Comparison of ENCODE assay signal across 2 cellular contexts in the genomic region with DNA sequence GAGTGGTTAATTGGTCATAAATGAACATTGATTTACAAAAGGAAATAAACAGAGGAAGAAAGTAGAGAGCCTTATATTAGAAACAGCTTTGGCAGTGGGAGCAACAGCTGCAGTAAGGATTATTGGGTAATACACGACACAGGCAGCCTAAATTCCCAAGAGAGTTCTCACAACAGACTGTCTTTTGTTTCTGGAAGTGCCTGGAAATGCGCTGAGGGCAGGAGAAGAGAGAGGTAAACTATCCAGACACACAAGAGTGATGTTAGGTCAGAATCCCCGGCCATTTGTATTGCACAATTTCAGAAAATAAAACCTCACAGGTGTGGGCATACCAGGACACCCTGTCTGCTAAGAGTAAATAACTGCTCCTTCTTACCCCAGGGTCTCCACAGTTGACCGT.
TF ChIP-seq lines count a peak whose summit lies in the region.

No MANE protein-coding gene starts in this region.

TF ChIP-seq in GM23338, 12 proteins besides CTCF, POLR2A, EP300 and RAD21 (continued from another document and continues in another):
- TF ChIP-seq, protein P1, sequence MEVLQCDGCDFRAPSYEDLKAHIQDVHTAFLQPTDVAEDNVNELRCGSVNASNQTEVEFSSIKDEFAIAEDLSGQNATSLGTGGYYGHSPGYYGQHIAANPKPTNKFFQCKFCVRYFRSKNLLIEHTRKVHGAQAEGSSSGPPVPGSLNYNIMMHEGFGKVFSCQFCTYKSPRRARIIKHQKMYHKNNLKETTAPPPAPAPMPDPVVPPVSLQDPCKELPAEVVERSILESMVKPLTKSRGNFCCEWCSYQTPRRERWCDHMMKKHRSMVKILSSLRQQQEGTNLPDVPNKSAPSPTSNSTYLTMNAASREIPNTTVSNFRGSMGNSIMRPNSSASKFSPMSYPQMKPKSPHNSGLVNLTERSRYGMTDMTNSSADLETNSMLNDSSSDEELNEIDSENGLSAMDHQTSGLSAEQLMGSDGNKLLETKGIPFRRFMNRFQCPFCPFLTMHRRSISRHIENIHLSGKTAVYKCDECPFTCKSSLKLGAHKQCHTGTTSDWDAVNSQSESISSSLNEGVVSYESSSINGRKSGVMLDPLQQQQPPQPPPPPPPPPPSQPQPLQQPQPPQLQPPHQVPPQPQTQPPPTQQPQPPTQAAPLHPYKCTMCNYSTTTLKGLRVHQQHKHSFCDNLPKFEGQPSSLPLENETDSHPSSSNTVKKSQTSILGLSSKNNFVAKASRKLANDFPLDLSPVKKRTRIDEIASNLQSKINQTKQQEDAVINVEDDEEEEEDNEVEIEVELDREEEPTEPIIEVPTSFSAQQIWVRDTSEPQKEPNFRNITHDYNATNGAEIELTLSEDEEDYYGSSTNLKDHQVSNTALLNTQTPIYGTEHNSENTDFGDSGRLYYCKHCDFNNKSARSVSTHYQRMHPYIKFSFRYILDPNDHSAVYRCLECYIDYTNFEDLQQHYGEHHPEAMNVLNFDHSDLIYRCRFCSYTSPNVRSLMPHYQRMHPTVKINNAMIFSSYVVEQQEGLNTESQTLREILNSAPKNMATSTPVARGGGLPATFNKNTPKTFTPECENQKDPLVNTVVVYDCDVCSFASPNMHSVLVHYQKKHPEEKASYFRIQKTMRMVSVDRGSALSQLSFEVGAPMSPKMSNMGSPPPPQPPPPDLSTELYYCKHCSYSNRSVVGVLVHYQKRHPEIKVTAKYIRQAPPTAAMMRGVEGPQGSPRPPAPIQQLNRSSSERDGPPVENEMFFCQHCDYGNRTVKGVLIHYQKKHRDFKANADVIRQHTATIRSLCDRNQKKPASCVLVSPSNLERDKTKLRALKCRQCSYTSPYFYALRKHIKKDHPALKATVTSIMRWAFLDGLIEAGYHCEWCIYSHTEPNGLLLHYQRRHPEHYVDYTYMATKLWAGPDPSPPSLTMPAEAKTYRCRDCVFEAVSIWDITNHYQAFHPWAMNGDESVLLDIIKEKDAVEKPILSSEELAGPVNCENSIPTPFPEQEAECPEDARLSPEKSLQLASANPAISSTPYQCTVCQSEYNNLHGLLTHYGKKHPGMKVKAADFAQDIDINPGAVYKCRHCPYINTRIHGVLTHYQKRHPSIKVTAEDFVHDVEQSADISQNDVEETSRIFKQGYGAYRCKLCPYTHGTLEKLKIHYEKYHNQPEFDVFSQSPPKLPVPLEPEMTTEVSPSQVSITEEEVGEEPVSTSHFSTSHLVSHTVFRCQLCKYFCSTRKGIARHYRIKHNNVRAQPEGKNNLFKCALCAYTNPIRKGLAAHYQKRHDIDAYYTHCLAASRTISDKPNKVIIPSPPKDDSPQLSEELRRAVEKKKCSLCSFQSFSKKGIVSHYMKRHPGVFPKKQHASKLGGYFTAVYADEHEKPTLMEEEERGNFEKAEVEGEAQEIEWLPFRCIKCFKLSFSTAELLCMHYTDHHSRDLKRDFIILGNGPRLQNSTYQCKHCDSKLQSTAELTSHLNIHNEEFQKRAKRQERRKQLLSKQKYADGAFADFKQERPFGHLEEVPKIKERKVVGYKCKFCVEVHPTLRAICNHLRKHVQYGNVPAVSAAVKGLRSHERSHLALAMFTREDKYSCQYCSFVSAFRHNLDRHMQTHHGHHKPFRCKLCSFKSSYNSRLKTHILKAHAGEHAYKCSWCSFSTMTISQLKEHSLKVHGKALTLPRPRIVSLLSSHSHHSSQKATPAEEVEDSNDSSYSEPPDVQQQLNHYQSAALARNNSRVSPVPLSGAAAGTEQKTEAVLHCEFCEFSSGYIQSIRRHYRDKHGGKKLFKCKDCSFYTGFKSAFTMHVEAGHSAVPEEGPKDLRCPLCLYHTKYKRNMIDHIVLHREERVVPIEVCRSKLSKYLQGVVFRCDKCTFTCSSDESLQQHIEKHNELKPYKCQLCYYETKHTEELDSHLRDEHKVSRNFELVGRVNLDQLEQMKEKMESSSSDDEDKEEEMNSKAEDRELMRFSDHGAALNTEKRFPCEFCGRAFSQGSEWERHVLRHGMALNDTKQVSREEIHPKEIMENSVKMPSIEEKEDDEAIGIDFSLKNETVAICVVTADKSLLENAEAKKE (CRISPR knock-in tag; IDR thresholded peaks at IDR 0.05) = no peak
- TF ChIP-seq, protein P2, sequence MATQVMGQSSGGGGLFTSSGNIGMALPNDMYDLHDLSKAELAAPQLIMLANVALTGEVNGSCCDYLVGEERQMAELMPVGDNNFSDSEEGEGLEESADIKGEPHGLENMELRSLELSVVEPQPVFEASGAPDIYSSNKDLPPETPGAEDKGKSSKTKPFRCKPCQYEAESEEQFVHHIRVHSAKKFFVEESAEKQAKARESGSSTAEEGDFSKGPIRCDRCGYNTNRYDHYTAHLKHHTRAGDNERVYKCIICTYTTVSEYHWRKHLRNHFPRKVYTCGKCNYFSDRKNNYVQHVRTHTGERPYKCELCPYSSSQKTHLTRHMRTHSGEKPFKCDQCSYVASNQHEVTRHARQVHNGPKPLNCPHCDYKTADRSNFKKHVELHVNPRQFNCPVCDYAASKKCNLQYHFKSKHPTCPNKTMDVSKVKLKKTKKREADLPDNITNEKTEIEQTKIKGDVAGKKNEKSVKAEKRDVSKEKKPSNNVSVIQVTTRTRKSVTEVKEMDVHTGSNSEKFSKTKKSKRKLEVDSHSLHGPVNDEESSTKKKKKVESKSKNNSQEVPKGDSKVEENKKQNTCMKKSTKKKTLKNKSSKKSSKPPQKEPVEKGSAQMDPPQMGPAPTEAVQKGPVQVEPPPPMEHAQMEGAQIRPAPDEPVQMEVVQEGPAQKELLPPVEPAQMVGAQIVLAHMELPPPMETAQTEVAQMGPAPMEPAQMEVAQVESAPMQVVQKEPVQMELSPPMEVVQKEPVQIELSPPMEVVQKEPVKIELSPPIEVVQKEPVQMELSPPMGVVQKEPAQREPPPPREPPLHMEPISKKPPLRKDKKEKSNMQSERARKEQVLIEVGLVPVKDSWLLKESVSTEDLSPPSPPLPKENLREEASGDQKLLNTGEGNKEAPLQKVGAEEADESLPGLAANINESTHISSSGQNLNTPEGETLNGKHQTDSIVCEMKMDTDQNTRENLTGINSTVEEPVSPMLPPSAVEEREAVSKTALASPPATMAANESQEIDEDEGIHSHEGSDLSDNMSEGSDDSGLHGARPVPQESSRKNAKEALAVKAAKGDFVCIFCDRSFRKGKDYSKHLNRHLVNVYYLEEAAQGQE (IDR thresholded peaks at IDR 0.05; ENCODE audit: unreplicated experiment) = no peak
- TF ChIP-seq JUNB (IDR thresholded peaks at IDR 0.05; ENCODE audit: unreplicated experiment) = no peak
- no peak for TF ChIP-seq ZNF114 (CRISPR knock-in tag; IDR thresholded peaks at IDR 0.05)
- no peak for TF ChIP-seq STAT1 (IDR thresholded peaks at IDR 0.05; ENCODE audit: unreplicated experiment)
- TF ChIP-seq ZNF331 (CRISPR knock-in tag; IDR thresholded peaks at IDR 0.05; ENCODE audit: low read depth) = no peak
- no peak for TF ChIP-seq CREB1 (CRISPR knock-in tag; IDR thresholded peaks at IDR 0.05; ENCODE audit: low read depth)
- TF ChIP-seq POLR2AphosphoS5 (IDR thresholded peaks at IDR 0.05; ENCODE audit: low read depth) = no peak
- TF ChIP-seq ETS1 (IDR thresholded peaks at IDR 0.05) = no peak
- TF ChIP-seq EZH2 (IDR thresholded peaks at IDR 0.05; ENCODE audit: low read depth, unreplicated experiment) = no peak

TF ChIP-seq in SK-N-SH treated with all-trans-retinoic acid at 6 μM for 48 hours, 23 proteins besides CTCF, POLR2A, EP300 and RAD21 (continued from another document):
- TF ChIP-seq CSDC2 (CRISPR knock-in tag; IDR thresholded peaks at IDR 0.05) (no peak), TCF4 (CRISPR knock-in tag; IDR thresholded peaks at IDR 0.05; ENCODE audit: borderline replicate concordance) (no peak), PPARA (CRISPR knock-in tag; IDR thresholded peaks at IDR 0.05; ENCODE audit: borderline replicate concordance) (no peak), ZFP3 (CRISPR knock-in tag; IDR thresholded peaks at IDR 0.05) (no peak), CREB5 (CRISPR knock-in tag; IDR thresholded peaks at IDR 0.05; ENCODE audit: low read depth) (no peak), ZC3H10 (CRISPR knock-in tag; IDR thresholded peaks at IDR 0.05) (no peak)
